In the genomic region with DNA sequence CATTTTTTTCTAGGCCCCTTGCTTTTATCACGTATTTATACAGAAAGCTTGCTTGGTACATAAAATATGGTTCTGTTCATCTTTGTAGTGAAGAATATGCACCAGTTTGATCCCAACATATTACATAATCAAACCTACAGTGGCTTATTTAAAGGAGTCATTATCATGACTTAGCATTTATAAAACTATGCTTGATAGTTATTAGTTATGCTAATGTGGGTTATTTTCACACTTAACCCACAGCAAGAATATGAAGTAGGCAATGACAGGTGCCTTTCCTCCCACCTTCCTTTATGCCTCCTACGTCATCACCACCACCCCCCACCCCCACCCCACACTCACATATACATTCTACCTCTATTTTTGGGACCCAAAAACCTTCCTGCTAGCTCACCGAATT, we compare ENCODE assay signal across 11 cellular contexts. TPM values are rescaled to one million over a fixed set of nuclear protein-coding genes. Genes with fewer than 3 reads are reported as not detected.
A peak's percentile ranks its signal among the peaks of the same experiment; 100 is the strongest.
DNase-seq lines count a peak whose midpoint lies in the region; TF ChIP-seq lines count a peak whose summit lies in the region.
"Had no signal": no experiment of that assay in that cellular context is flagged by ENCODE, and none has a peak within 500 bp of the region (broad histone marks: within the 10 kb centered on the region; RNA-seq: fewer than 3 reads in every experiment).

No MANE protein-coding gene starts in this region.

- H2BK12ac ChIP-seq in trophoblast cell (ENCODE audit: low read length), result no peak overlapping the region

- H3K23ac ChIP-seq in trophoblast cell (ENCODE audit: low read length), result no peak overlapping the region

- H2BK5ac ChIP-seq in trophoblast cell (ENCODE audit: low read depth, low read length, poor library complexity), result no peak overlapping the region

- no peaks in the 10 kb centered on the region for H3K27me3 ChIP-seq in layer of hippocampus (ENCODE audit: control insufficient read depth, insufficient read depth, low read length)
- H3K27me3 ChIP-seq in thyroid gland, result no peaks in the 10 kb centered on the region
- no peaks in the 10 kb centered on the region for H3K27me3 ChIP-seq in trophoblast cell (ENCODE audit: insufficient read depth, low read length)

- H4K8ac ChIP-seq in trophoblast cell (ENCODE audit: low read depth, low read length), result no peak overlapping the region

- intact Hi-C loops in activated naive CD4-positive, alpha-beta T cell treated with anti-CD3 and anti-CD28 coated beads for 36 hours (cut with micrococcal nuclease), result no loop called here
- intact Hi-C loops in thyroid gland (cut with DNase I), result no loop called here

- 65 to 73% methylated on average over 3 of the region's 3 CpGs for WGBS in thyroid gland, 2 donors
- WGBS in trophoblast cell (ENCODE audit: extremely low coverage, insufficient coverage, insufficient read length), result no CpG with 5 or more reads among the region's 3 CpGs

- no peaks in the 10 kb centered on the region for H3K9me3 Mint-ChIP-seq in activated naive CD4-positive, alpha-beta T cell treated with anti-CD3 and anti-CD28 coated beads for 36 hours
- no peaks in the 10 kb centered on the region for H3K9me3 Mint-ChIP-seq in activated CD4-positive, alpha-beta memory T cell treated with anti-CD3 and anti-CD28 coated beads, Interleukin-2, amount 10 ng/mL, durations not matched to agents 7 days and 5 days

- H3K9ac ChIP-seq in trophoblast cell (ENCODE audit: low read length), result no peak overlapping the region
- H3K9ac ChIP-seq: KMS-11 had no signal

- H3K4me2 ChIP-seq in trophoblast cell (ENCODE audit: low read length), result no peak overlapping the region

- no peak overlapping the region for H2AFZ ChIP-seq in trophoblast cell (ENCODE audit: insufficient read depth, low read length, poor library complexity)

- no peaks in the 10 kb centered on the region for H3K27me3 Mint-ChIP-seq in activated naive CD4-positive, alpha-beta T cell treated with anti-CD3 and anti-CD28 coated beads for 36 hours (ENCODE audit: low read depth)
- H3K27me3 Mint-ChIP-seq in activated CD4-positive, alpha-beta memory T cell treated with anti-CD3 and anti-CD28 coated beads, Interleukin-2, amount 10 ng/mL, durations not matched to agents 7 days and 5 days, result no peaks in the 10 kb centered on the region

- H3K27ac ChIP-seq in layer of hippocampus (ENCODE audit: low read depth, low read length), result peak overlapping the region; percentile 40
- peak overlapping the region; percentile 12 to 67 (median 53) for H3K27ac ChIP-seq in thyroid gland
- H3K27ac ChIP-seq in trophoblast cell (ENCODE audit: low read depth, low read length), result no peak overlapping the region
- H3K27ac ChIP-seq: KMS-11 had no signal

- H3K4me1 ChIP-seq in thyroid gland, result peaks cover 24 to 51% of the 10 kb centered on the region in 2 donors
- peaks cover 0 to 2% of the 10 kb centered on the region in 2 experiments for H3K4me1 ChIP-seq in trophoblast cell (ENCODE audit: control insufficient read depth in 1 of 2, insufficient read depth in 2 of 2, low read length in 2 of 2)

- peaks cover 32 to 46% of the 10 kb centered on the region in 2 donors for H3K36me3 ChIP-seq in thyroid gland
- peaks cover 16 to 52% of the 10 kb centered on the region in 2 experiments for H3K36me3 ChIP-seq in trophoblast cell (ENCODE audit: control insufficient read depth in 1 of 2, insufficient read depth in 2 of 2, low read length in 2 of 2)

- H2BK120ac ChIP-seq in trophoblast cell (ENCODE audit: insufficient read depth, low read length, poor library complexity), result no peak overlapping the region

- H3K4me1 Mint-ChIP-seq in activated naive CD4-positive, alpha-beta T cell treated with anti-CD3 and anti-CD28 coated beads for 36 hours (ENCODE audit: low read depth), result peaks cover 89% of the 10 kb centered on the region
- H3K4me1 Mint-ChIP-seq in activated CD4-positive, alpha-beta memory T cell treated with anti-CD3 and anti-CD28 coated beads, Interleukin-2, amount 10 ng/mL, durations not matched to agents 7 days and 5 days, result peaks cover 90% of the 10 kb centered on the region

- no peak overlapping the region for H3K4ac ChIP-seq in trophoblast cell (ENCODE audit: low read depth, low read length)

- peaks cover 46% of the 10 kb centered on the region for H3K36me3 Mint-ChIP-seq in activated naive CD4-positive, alpha-beta T cell treated with anti-CD3 and anti-CD28 coated beads for 36 hours (ENCODE audit: low read depth)
- peaks cover 87% of the 10 kb centered on the region for H3K36me3 Mint-ChIP-seq in activated CD4-positive, alpha-beta memory T cell treated with anti-CD3 and anti-CD28 coated beads, Interleukin-2, amount 10 ng/mL, durations not matched to agents 7 days and 5 days (ENCODE audit: low read depth)

- H3K18ac ChIP-seq in trophoblast cell (ENCODE audit: low read length), result no peak overlapping the region

- peak overlapping the region; percentile 83 for H3K27ac Mint-ChIP-seq in activated naive CD4-positive, alpha-beta T cell treated with anti-CD3 and anti-CD28 coated beads for 36 hours
- H3K27ac Mint-ChIP-seq in activated CD4-positive, alpha-beta memory T cell treated with anti-CD3 and anti-CD28 coated beads, Interleukin-2, amount 10 ng/mL, durations not matched to agents 7 days and 5 days, result peak overlapping the region; percentile 88

- H4K91ac ChIP-seq in trophoblast cell (ENCODE audit: low read depth, low read length), result no peak overlapping the region

- TF ChIP-seq POLR2A in thyroid gland (IDR thresholded peaks at IDR 0.05), result no peak

- no peak for DNase-seq in activated naive CD4-positive, alpha-beta T cell treated with anti-CD3 and anti-CD28 coated beads for 36 hours
- no peak for DNase-seq in activated naive CD4-positive, alpha-beta T cell treated with Interleukin-2 at 50 U/mL for 16 hours
- no peak for DNase-seq in activated CD4-positive, alpha-beta memory T cell treated with anti-CD3 and anti-CD28 coated beads, Interleukin-2, amount 10 ng/mL, durations not matched to agents 7 days and 5 days
- DNase-seq in thyroid gland (no peak), GM20000 (ENCODE audit: low spot score) (no peak), trophoblast cell (no peak), globus pallidus (ENCODE audit: low spot score) (no peak)
- DNase-seq: islet precursor cell, NCI-H526 treated with DMSO at 0.1 percent for 48 hours had no signal

- no peak overlapping the region for H4K12ac ChIP-seq in trophoblast cell (ENCODE audit: low read depth, low read length)

- CTCF ChIA-PET in activated naive CD4-positive, alpha-beta T cell treated with anti-CD3 and anti-CD28 coated beads for 36 hours (lab: Charles Lee), result interaction anchor here (0.6 to 1.0 kb wide), 6 partner anchors 9 to 1070 kb away, joined by 3 to 7 read pairs (median 4); no protein-coding TSS in a partner anchor
- CTCF ChIA-PET in activated CD4-positive, alpha-beta memory T cell treated with anti-CD3 and anti-CD28 coated beads, Interleukin-2, amount 10 ng/mL, durations not matched to agents 7 days and 5 days (lab: Charles Lee), result interaction anchor here (0.6 to 2.2 kb wide), 10 partner anchors 10 to 143 kb away, joined by 3 to 11 read pairs (median 4); partner anchors contain the start of gene CAP1

- no peaks in the 10 kb centered on the region for H3K79me1 ChIP-seq in trophoblast cell (ENCODE audit: low read length)

- POLR2A ChIA-PET in activated CD4-positive, alpha-beta memory T cell treated with anti-CD3 and anti-CD28 coated beads, Interleukin-2, amount 10 ng/mL, durations not matched to agents 7 days and 5 days (lab: Charles Lee), result interaction anchor here (0.8 to 12.8 kb wide), 5 partner anchors 11 to 631 kb away, joined by 3 to 253 read pairs (median 3); partner anchors contain the start of genes CAP1 and NFYC

- no peaks in the 10 kb centered on the region for H3K9me3 ChIP-seq in thyroid gland
- no peaks in the 10 kb centered on the region for H3K9me3 ChIP-seq in trophoblast cell (ENCODE audit: insufficient read depth, low read depth, low read length)

- TF ChIP-seq CTCF in thyroid gland (IDR thresholded peaks at IDR 0.05) (no peak), GM20000 (IDR thresholded peaks at IDR 0.05; ENCODE audit: extremely low read depth, missing control alignments) (no peak)

- peaks cover 3% of the 10 kb centered on the region for H3K79me2 ChIP-seq in trophoblast cell (ENCODE audit: control insufficient read depth, insufficient read depth, low read length, poor library complexity)

- H3K4me3 ChIP-seq in thyroid gland (replicated peaks in 1 of 3) (no peak overlapping the region), trophoblast cell (ENCODE audit: low read depth, low read length) (no peak overlapping the region)

- no peak overlapping the region for H3K14ac ChIP-seq in trophoblast cell (ENCODE audit: low read length)

- H3K4me3 Mint-ChIP-seq in activated naive CD4-positive, alpha-beta T cell treated with anti-CD3 and anti-CD28 coated beads for 36 hours, result no peak overlapping the region
- peak overlapping the region; percentile 45 for H3K4me3 Mint-ChIP-seq in activated CD4-positive, alpha-beta memory T cell treated with anti-CD3 and anti-CD28 coated beads, Interleukin-2, amount 10 ng/mL, durations not matched to agents 7 days and 5 days

- no peak overlapping the region for H2AK5ac ChIP-seq in trophoblast cell (ENCODE audit: low read length)

RNA-seq across cellular contexts. Expression of gene CAP1, which starts 19.8 kb away (rescaled TPM):
- total RNA-seq in activated naive CD4-positive, alpha-beta T cell treated with anti-CD3 and anti-CD28 coated beads for 36 hours, result 100 to 1,000 TPM; 522 to 525 TPM
- 100 to 1,000 TPM; 890 to 908 TPM for total RNA-seq in activated CD4-positive, alpha-beta memory T cell treated with anti-CD3 and anti-CD28 coated beads, Interleukin-2, amount 10 ng/mL, durations not matched to agents 7 days and 5 days
- 100 to 1,000 TPM; 204 to 247 (median 227) TPM for total RNA-seq in thyroid gland
- 402 and 406 TPM in 2 replicates for polyA plus RNA-seq in trophoblast cell (2013)

RNA-seq across cellular contexts. Expression of gene PPT1, which starts 36.7 kb away (rescaled TPM):
- total RNA-seq in activated naive CD4-positive, alpha-beta T cell treated with anti-CD3 and anti-CD28 coated beads for 36 hours, result 10 to 100 TPM; 81.3 to 89.7 TPM
- total RNA-seq in activated CD4-positive, alpha-beta memory T cell treated with anti-CD3 and anti-CD28 coated beads, Interleukin-2, amount 10 ng/mL, durations not matched to agents 7 days and 5 days, result 10 to 100 TPM; 76.9 to 83.4 TPM
- 10 to 100 TPM; 58.1 to 77.7 (median 64.2) TPM for total RNA-seq in thyroid gland
- polyA plus RNA-seq in trophoblast cell (2013), result 65.0 and 65.2 TPM in 2 replicates
